In the genomic region with DNA sequence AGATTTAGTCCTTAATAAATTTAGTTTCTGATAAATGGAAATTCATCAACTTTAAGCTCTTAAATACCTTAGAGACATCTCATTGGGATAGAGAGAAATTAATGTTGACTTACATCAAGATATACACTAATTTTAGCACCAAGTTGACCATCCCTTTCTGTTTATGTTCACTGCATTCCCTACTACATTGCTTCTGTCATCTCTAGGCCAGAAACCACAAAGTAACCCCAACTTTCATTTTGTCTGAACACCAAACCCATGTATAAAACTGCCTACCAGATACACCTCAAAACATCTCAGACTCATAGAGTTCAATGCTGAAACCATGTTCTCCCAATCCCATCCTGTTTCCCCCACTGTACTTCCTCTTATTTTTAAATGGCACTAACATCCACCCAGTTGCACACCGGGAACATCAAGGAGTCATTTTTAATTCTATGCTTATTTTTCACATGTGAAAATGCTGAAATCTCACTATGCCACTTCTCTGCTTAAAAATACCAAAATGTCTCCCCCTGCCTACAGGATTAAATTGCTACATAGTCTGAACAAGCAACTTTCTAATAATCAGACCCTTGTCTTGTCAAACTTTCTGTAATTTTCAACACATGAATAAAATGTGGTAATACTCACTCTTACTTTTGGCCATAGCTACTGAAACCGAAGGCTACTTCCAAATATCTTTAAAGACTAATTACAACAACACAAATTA, we compare ENCODE assay signal across 2 cellular contexts.
TF ChIP-seq lines count a peak whose summit lies in the region.

No MANE protein-coding gene starts in this region.

TF ChIP-seq in A549, 52 proteins besides CTCF, POLR2A, EP300 and RAD21 (continued from another document):
- TF ChIP-seq, protein P1, sequence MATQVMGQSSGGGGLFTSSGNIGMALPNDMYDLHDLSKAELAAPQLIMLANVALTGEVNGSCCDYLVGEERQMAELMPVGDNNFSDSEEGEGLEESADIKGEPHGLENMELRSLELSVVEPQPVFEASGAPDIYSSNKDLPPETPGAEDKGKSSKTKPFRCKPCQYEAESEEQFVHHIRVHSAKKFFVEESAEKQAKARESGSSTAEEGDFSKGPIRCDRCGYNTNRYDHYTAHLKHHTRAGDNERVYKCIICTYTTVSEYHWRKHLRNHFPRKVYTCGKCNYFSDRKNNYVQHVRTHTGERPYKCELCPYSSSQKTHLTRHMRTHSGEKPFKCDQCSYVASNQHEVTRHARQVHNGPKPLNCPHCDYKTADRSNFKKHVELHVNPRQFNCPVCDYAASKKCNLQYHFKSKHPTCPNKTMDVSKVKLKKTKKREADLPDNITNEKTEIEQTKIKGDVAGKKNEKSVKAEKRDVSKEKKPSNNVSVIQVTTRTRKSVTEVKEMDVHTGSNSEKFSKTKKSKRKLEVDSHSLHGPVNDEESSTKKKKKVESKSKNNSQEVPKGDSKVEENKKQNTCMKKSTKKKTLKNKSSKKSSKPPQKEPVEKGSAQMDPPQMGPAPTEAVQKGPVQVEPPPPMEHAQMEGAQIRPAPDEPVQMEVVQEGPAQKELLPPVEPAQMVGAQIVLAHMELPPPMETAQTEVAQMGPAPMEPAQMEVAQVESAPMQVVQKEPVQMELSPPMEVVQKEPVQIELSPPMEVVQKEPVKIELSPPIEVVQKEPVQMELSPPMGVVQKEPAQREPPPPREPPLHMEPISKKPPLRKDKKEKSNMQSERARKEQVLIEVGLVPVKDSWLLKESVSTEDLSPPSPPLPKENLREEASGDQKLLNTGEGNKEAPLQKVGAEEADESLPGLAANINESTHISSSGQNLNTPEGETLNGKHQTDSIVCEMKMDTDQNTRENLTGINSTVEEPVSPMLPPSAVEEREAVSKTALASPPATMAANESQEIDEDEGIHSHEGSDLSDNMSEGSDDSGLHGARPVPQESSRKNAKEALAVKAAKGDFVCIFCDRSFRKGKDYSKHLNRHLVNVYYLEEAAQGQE (IDR thresholded peaks at IDR 0.05) = no peak
- TF ChIP-seq TFCP2L1 (CRISPR knock-in tag; IDR thresholded peaks at IDR 0.05) = no peak
- no peak for TF ChIP-seq FOSL2 (IDR thresholded peaks at IDR 0.05)
- TF ChIP-seq FOSL2 (CRISPR knock-in tag; IDR thresholded peaks at IDR 0.05) = no peak
- TF ChIP-seq KDM1A (IDR thresholded peaks at IDR 0.05; ENCODE audit: low read depth) = no peak

TF ChIP-seq in SK-N-SH, 30 proteins besides CTCF, POLR2A, EP300 and RAD21 (continued from another document):
- TF ChIP-seq, protein P2, sequence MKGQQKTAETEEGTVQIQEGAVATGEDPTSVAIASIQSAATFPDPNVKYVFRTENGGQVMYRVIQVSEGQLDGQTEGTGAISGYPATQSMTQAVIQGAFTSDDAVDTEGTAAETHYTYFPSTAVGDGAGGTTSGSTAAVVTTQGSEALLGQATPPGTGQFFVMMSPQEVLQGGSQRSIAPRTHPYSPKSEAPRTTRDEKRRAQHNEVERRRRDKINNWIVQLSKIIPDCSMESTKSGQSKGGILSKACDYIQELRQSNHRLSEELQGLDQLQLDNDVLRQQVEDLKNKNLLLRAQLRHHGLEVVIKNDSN (IDR thresholded peaks at IDR 0.05; ENCODE audit: borderline replicate concordance, low read depth) = no peak
- no peak for TF ChIP-seq GATA2 (CRISPR knock-in tag; IDR thresholded peaks at IDR 0.05)
